ENCODE assay signal across 9 cellular contexts in genomic region chr12:126784328-126784921, GRCh38.
DNase-seq lines count a peak whose midpoint lies in the region; ATAC-seq and TF ChIP-seq lines count a peak whose summit lies in the region.
"Had no signal": no experiment of that assay in that cellular context is flagged by ENCODE, and none has a peak within 500 bp of the region (broad histone marks: within the 10 kb centered on the region; RNA-seq: fewer than 3 reads in every experiment).

No MANE protein-coding gene starts in this region.

- POLR2A ChIA-PET in CD4-positive, alpha-beta T cell (lab: Charles Lee) = interaction anchor here (0.7 kb wide), 1 partner anchor 277 kb away, joined by 3 read pairs; no protein-coding TSS in a partner anchor

- H3K36me3 ChIP-seq in H7 (replicated peaks; ENCODE audit: control insufficient read depth, insufficient read depth, low read length) = no peaks in the 10 kb centered on the region
- no peaks in the 10 kb centered on the region for H3K36me3 ChIP-seq in brain microvascular endothelial cell (replicated peaks)
- H3K36me3 ChIP-seq in ovary = no peaks in the 10 kb centered on the region

- no peak overlapping the region for H3K4me3 Mint-ChIP-seq in CD4-positive, alpha-beta T cell
- H3K4me3 Mint-ChIP-seq: stimulated activated naive CD8-positive, alpha-beta T cell treated with anti-CD3 and anti-CD28 coated beads, Interleukin-15, Interleukin-2, amounts not matched to agents 100 ng/mL and 50 ng/mL, for 24 hours had no signal

- no peaks in the 10 kb centered on the region for H3K4me1 ChIP-seq in ovary (ENCODE audit: insufficient read depth)

- no peaks in the 10 kb centered on the region for H3K27me3 ChIP-seq in CD4-positive, alpha-beta T cell (ENCODE audit: control insufficient read depth, insufficient read depth, low read length)
- H3K27me3 ChIP-seq in H7 (ENCODE audit: control insufficient read depth, insufficient read depth, low read length) = no peaks in the 10 kb centered on the region
- no peaks in the 10 kb centered on the region for H3K27me3 ChIP-seq in brain microvascular endothelial cell (replicated peaks)
- H3K27me3 ChIP-seq in ovary = no peaks in the 10 kb centered on the region

- no peak for TF ChIP-seq EP300 in ovary (IDR thresholded peaks at IDR 0.05)

- TF ChIP-seq CTCF in CD4-positive, alpha-beta T cell (IDR thresholded peaks at IDR 0.05) = peak; percentile 19
- TF ChIP-seq CTCF in brain microvascular endothelial cell (IDR thresholded peaks at IDR 0.05; ENCODE audit: low read depth, low read length, missing control alignments) (peak; percentile 35), ovary (IDR thresholded peaks at IDR 0.05) (no peak)

- no peaks in the 10 kb centered on the region for H3K36me3 Mint-ChIP-seq in CD4-positive, alpha-beta T cell (ENCODE audit: low read depth)

- H3K27ac ChIP-seq in CD4-positive, alpha-beta T cell (ENCODE audit: low read depth, low read length) = no peak overlapping the region
- H3K27ac ChIP-seq in brain microvascular endothelial cell (no peak overlapping the region), ovary (no peak overlapping the region)

- H3K9me3 Mint-ChIP-seq in CD4-positive, alpha-beta T cell = no peaks in the 10 kb centered on the region

- no peak for TF ChIP-seq POLR2A in ovary (IDR thresholded peaks at IDR 0.05)

- DNase-seq in CD4-positive, alpha-beta T cell = peak in 2 of 10 experiments; percentile 2 to 5
- DNase-seq in H7 (peak; percentile 47), OCI-M1 (lab: John Stamatoyannopoulos, UW) (peak; percentile 89), brain microvascular endothelial cell (peak; percentile 24), lung microvascular endothelial cell (ENCODE audit: low read depth in 2 of 2) (peak; percentile 6 to 9), ovary (no peak)

- no peak overlapping the region for H3K27ac Mint-ChIP-seq in CD4-positive, alpha-beta T cell
- H3K27ac Mint-ChIP-seq: stimulated activated naive CD8-positive, alpha-beta T cell treated with anti-CD3 and anti-CD28 coated beads, Interleukin-15, Interleukin-2, amounts not matched to agents 100 ng/mL and 50 ng/mL, for 24 hours had no signal

- in situ Hi-C loops in brain microvascular endothelial cell (cut with HindIII; ENCODE audit: low pct_ligation_motif_present, low sequenced_read_pairs) = no loop called here

- no peaks in the 10 kb centered on the region for H3K27me3 Mint-ChIP-seq in CD4-positive, alpha-beta T cell
- H3K27me3 Mint-ChIP-seq: stimulated activated naive CD8-positive, alpha-beta T cell treated with anti-CD3 and anti-CD28 coated beads, Interleukin-15, Interleukin-2, amounts not matched to agents 100 ng/mL and 50 ng/mL, for 24 hours had no signal

- intact Hi-C loops in CD4-positive, alpha-beta T cell (cut with DNase I, micrococcal nuclease) = no loop called here
- intact Hi-C loops in ovary (cut with DNase I) = no loop called here

- WGBS in ovary, 3 donors = 47 to 62% (median 57%) methylated on average over 9 of the region's 9 CpGs

- H3K4me3 ChIP-seq in H7 (ENCODE audit: insufficient read depth, low read depth, low read length) (no peak overlapping the region), brain microvascular endothelial cell (ENCODE audit: low read depth, low read length) (no peak overlapping the region), ovary (no peak overlapping the region)

- ATAC-seq in CD4-positive, alpha-beta T cell (ENCODE audit: poor library complexity) = no peak
- ATAC-seq in HG03342 (IDR thresholded peaks at IDR 0.05; ENCODE audit: unreplicated experiment) (no peak), esophagus mucosa (no peak)

- no peaks in the 10 kb centered on the region for H3K4me1 Mint-ChIP-seq in CD4-positive, alpha-beta T cell (ENCODE audit: low read depth)

- no peaks in the 10 kb centered on the region for H3K9me3 ChIP-seq in CD4-positive, alpha-beta T cell (ENCODE audit: control insufficient read depth, low read length)
- H3K9me3 ChIP-seq in ovary = no peaks in the 10 kb centered on the region

- CTCF ChIA-PET in CD4-positive, alpha-beta T cell (lab: Charles Lee) = interaction anchor here (1.6 to 1.7 kb wide), 2 partner anchors 9 to 37 kb away, joined by 4 to 6 read pairs; no protein-coding TSS in a partner anchor

Comparison
In these comparisons a context has a peak if more than half of its experiments do, and no peak if none do; other contexts are left out.
1. DNase-seq: peak in H7 (single experiment), OCI-M1 (single experiment), brain microvascular endothelial cell (single experiment) and lung microvascular endothelial cell (2 of 2); none in ovary (0 of 5).
2. CTCF ChIP-seq: peak in CD4-positive, alpha-beta T cell (single experiment) and brain microvascular endothelial cell (single experiment); none in ovary (0 of 3).